In genomic region chr7:102913846-102914245, GRCh38 we compare ENCODE assay signal across 17 cellular contexts. TPM values are rescaled to one million over a fixed set of nuclear protein-coding genes. Genes with fewer than 3 reads are reported as not detected.
A peak's percentile ranks its signal among the peaks of the same experiment; 100 is the strongest.
DNase-seq lines count a peak whose midpoint lies in the region; ATAC-seq and TF ChIP-seq lines count a peak whose summit lies in the region.
"Had no signal": no experiment of that assay in that cellular context is flagged by ENCODE, and none has a peak within 500 bp of the region (broad histone marks: within the 10 kb centered on the region; RNA-seq: fewer than 3 reads in every experiment).

No MANE protein-coding gene starts in this region.

- H2AK5ac ChIP-seq in mesendoderm (ENCODE audit: low read length), result no peak overlapping the region

- no peak overlapping the region for H2BK15ac ChIP-seq in mesendoderm (replicated peaks; ENCODE audit: low read depth)

- DNase-seq in astrocyte of the spinal cord (ENCODE audit: low read depth, low spot score), result peak; percentile 48
- no peak for DNase-seq in left ventricle myocardium superior
- DNase-seq in retinal pigment epithelial cell (ENCODE audit: low read depth), result no peak
- no peak for DNase-seq in activated T-helper 1 cell treated with anti-CD3 and anti-CD28 coated beads, Interleukin-12 subunit alpha, Interleukin-12 subunit beta, Interleukin-2, Interleukin-4 antibody, amounts not matched to agents 30 ng/mL and 10 ng/mL and 1 ng/mL, durations not matched to agents 14 hours and 24 hours and 36 hours (ENCODE audit: low spot score)
- no peak for DNase-seq in nucleus accumbens (lab: John Stamatoyannopoulos, UW)
- no peak for DNase-seq in mesendoderm
- DNase-seq in central memory CD4-positive, alpha-beta T cell, result no peak
- DNase-seq: activated effector memory CD4-positive, alpha-beta T cell treated with Interleukin-2 at 50 U/mL for 16 hours; head of caudate nucleus; Karpas-422; NCI-H2171; stimulated activated naive CD8-positive, alpha-beta T cell treated with anti-CD3 and anti-CD28 coated beads, Interleukin-15, amount 100 ng/mL, for 72 hours; T-helper 1 cell had no signal

- peaks cover 33% of the 10 kb centered on the region for H3K4me1 ChIP-seq in ACC112 (ENCODE audit: control insufficient read depth, insufficient read depth, low read length, unreplicated experiment)
- H3K4me1 ChIP-seq in mesendoderm (ENCODE audit: control insufficient read depth, low read depth, low read length), result peaks cover 3% of the 10 kb centered on the region

- H3K4me2 ChIP-seq in mesendoderm (ENCODE audit: low read length), result no peak overlapping the region

- H3K79me1 ChIP-seq in mesendoderm (ENCODE audit: low read length), result no peaks in the 10 kb centered on the region

- no peak overlapping the region for H3K18ac ChIP-seq in mesendoderm (ENCODE audit: low read length)

- ATAC-seq in left ventricle myocardium superior, result peak; percentile 21
- ATAC-seq: stimulated activated naive CD8-positive, alpha-beta T cell treated with anti-CD3 and anti-CD28 coated beads, Interleukin-15, amount 100 ng/mL, for 72 hours had no signal

- H3K9ac ChIP-seq in mesendoderm (ENCODE audit: low read length), result no peak overlapping the region

- H3K56ac ChIP-seq in mesendoderm (ENCODE audit: low read length), result no peak overlapping the region

- no peak overlapping the region for H4K5ac ChIP-seq in mesendoderm (ENCODE audit: low read length)

- H2AFZ ChIP-seq in ACC112 (ENCODE audit: low read length, unreplicated experiment), result no peak overlapping the region

- H3K79me2 ChIP-seq in ACC112 (ENCODE audit: control insufficient read depth, insufficient read depth, low read length, unreplicated experiment), result peaks cover 2% of the 10 kb centered on the region
- H3K79me2 ChIP-seq in mesendoderm (ENCODE audit: control insufficient read depth, insufficient read depth, low read length), result no peaks in the 10 kb centered on the region

- H3K4me3 ChIP-seq in ACC112 (ENCODE audit: low read depth, low read length), result peak overlapping the region; percentile 83
- H3K4me3 ChIP-seq in astrocyte of the spinal cord (ENCODE audit: low read depth, low read length), result peak overlapping the region; percentile 72
- peak overlapping the region; percentile 50 for H3K4me3 ChIP-seq in retinal pigment epithelial cell (ENCODE audit: low read length)
- no peak overlapping the region for H3K4me3 ChIP-seq in mesendoderm (ENCODE audit: low read length)

- peaks cover 3% of the 10 kb centered on the region for H3K9me3 Mint-ChIP-seq in activated T-helper 1 cell treated with anti-CD3 and anti-CD28 coated beads, Interleukin-12 subunit alpha, Interleukin-12 subunit beta, Interleukin-2, Interleukin-4 antibody, amounts not matched to agents 30 ng/mL and 10 ng/mL and 1 ng/mL, durations not matched to agents 14 hours and 24 hours and 36 hours

- intact Hi-C loops in left ventricle myocardium superior (cut with micrococcal nuclease), result no loop called here
- intact Hi-C loops in activated T-helper 1 cell treated with anti-CD3 and anti-CD28 coated beads, Interleukin-12 subunit alpha, Interleukin-12 subunit beta, Interleukin-2, Interleukin-4 antibody, amounts not matched to agents 30 ng/mL and 10 ng/mL and 1 ng/mL, durations not matched to agents 14 hours and 24 hours and 36 hours (cut with micrococcal nuclease), result no loop called here

- no peaks in the 10 kb centered on the region for H3K36me3 Mint-ChIP-seq in activated T-helper 1 cell treated with anti-CD3 and anti-CD28 coated beads, Interleukin-12 subunit alpha, Interleukin-12 subunit beta, Interleukin-2, Interleukin-4 antibody, amounts not matched to agents 30 ng/mL and 10 ng/mL and 1 ng/mL, durations not matched to agents 14 hours and 24 hours and 36 hours (ENCODE audit: low read depth)

- H3K36me3 ChIP-seq in ACC112 (ENCODE audit: insufficient read depth, low read length), result no peaks in the 10 kb centered on the region
- no peaks in the 10 kb centered on the region for H3K36me3 ChIP-seq in mesendoderm (ENCODE audit: control insufficient read depth, insufficient read depth, low read length)

- H3K4ac ChIP-seq in mesendoderm (ENCODE audit: low read depth, low read length), result no peak overlapping the region

- H3K23ac ChIP-seq in mesendoderm (ENCODE audit: low read length), result no peak overlapping the region

- no peak overlapping the region for H2BK120ac ChIP-seq in mesendoderm (ENCODE audit: low read depth, low read length)

- WGBS in mesendoderm (ENCODE audit: extremely low coverage, insufficient coverage, low lambda C conversion rate), result no CpG with 5 or more reads among the region's 9 CpGs

- no peak overlapping the region for H4K8ac ChIP-seq in mesendoderm (ENCODE audit: low read depth, low read length)

- H3K4me3 Mint-ChIP-seq in activated T-helper 1 cell treated with anti-CD3 and anti-CD28 coated beads, Interleukin-12 subunit alpha, Interleukin-12 subunit beta, Interleukin-2, Interleukin-4 antibody, amounts not matched to agents 30 ng/mL and 10 ng/mL and 1 ng/mL, durations not matched to agents 14 hours and 24 hours and 36 hours, result no peak overlapping the region
- H3K4me3 Mint-ChIP-seq: dendritic cell treated with granulocyte-macrophage colony-stimulating factor and Interleukin-4, amounts not matched to agents 40 ng/mL and 50 ng/mL, for 4 days; stimulated activated naive CD8-positive, alpha-beta T cell treated with anti-CD3 and anti-CD28 coated beads, Interleukin-15, amount 100 ng/mL, for 72 hours had no signal

- H3K27ac ChIP-seq in ACC112 (ENCODE audit: low read depth, low read length) (peak overlapping the region; percentile 64), mesendoderm (ENCODE audit: low read depth, low read length) (no peak overlapping the region)
- H3K27ac ChIP-seq: epithelial cell of prostate, VCaP had no signal

- H2BK5ac ChIP-seq in mesendoderm (ENCODE audit: low read length), result no peak overlapping the region

- in situ Hi-C loops in astrocyte of the spinal cord (cut with HindIII; ENCODE audit: low sequenced_read_pairs), result no loop called here

- TF ChIP-seq CTCF in astrocyte of the spinal cord (IDR thresholded peaks at IDR 0.05; ENCODE audit: low read depth, low read length) (no peak), retinal pigment epithelial cell (conservative IDR thresholded peaks at IDR 0.05; ENCODE audit: low read depth, low read length) (no peak)

- no peaks in the 10 kb centered on the region for H3K27me3 ChIP-seq in ACC112 (ENCODE audit: insufficient read depth, low read length)
- no peaks in the 10 kb centered on the region for H3K27me3 ChIP-seq in mesendoderm (ENCODE audit: insufficient read depth, low read length, poor library complexity)

- no peak overlapping the region for H3K27ac Mint-ChIP-seq in activated T-helper 1 cell treated with anti-CD3 and anti-CD28 coated beads, Interleukin-12 subunit alpha, Interleukin-12 subunit beta, Interleukin-2, Interleukin-4 antibody, amounts not matched to agents 30 ng/mL and 10 ng/mL and 1 ng/mL, durations not matched to agents 14 hours and 24 hours and 36 hours
- H3K27ac Mint-ChIP-seq: dendritic cell treated with granulocyte-macrophage colony-stimulating factor and Interleukin-4, amounts not matched to agents 40 ng/mL and 50 ng/mL, for 4 days; stimulated activated naive CD8-positive, alpha-beta T cell treated with anti-CD3 and anti-CD28 coated beads, Interleukin-15, amount 100 ng/mL, for 72 hours had no signal

- H3K4me1 Mint-ChIP-seq in activated T-helper 1 cell treated with anti-CD3 and anti-CD28 coated beads, Interleukin-12 subunit alpha, Interleukin-12 subunit beta, Interleukin-2, Interleukin-4 antibody, amounts not matched to agents 30 ng/mL and 10 ng/mL and 1 ng/mL, durations not matched to agents 14 hours and 24 hours and 36 hours (ENCODE audit: low read depth), result no peaks in the 10 kb centered on the region

- no peaks in the 10 kb centered on the region for H3K27me3 Mint-ChIP-seq in activated T-helper 1 cell treated with anti-CD3 and anti-CD28 coated beads, Interleukin-12 subunit alpha, Interleukin-12 subunit beta, Interleukin-2, Interleukin-4 antibody, amounts not matched to agents 30 ng/mL and 10 ng/mL and 1 ng/mL, durations not matched to agents 14 hours and 24 hours and 36 hours (ENCODE audit: insufficient read depth)
- H3K27me3 Mint-ChIP-seq: dendritic cell treated with granulocyte-macrophage colony-stimulating factor and Interleukin-4, amounts not matched to agents 40 ng/mL and 50 ng/mL, for 4 days; stimulated activated naive CD8-positive, alpha-beta T cell treated with anti-CD3 and anti-CD28 coated beads, Interleukin-15, amount 100 ng/mL, for 72 hours had no signal

RNA-seq across cellular contexts. Expression of gene LRRC17, which starts 1.0 kb away (rescaled TPM):
- total RNA-seq in left ventricle myocardium superior, result 1.9 TPM
- 0.17 TPM in 1 of 2 replicates, not detected in the other for total RNA-seq in activated T-helper 1 cell treated with anti-CD3 and anti-CD28 coated beads, Interleukin-12 subunit alpha, Interleukin-12 subunit beta, Interleukin-2, Interleukin-4 antibody, amounts not matched to agents 30 ng/mL and 10 ng/mL and 1 ng/mL, durations not matched to agents 14 hours and 24 hours and 36 hours
- polyA plus RNA-seq in mesendoderm (2013, experiment 1 of 2), result 5.3 TPM
- 6.0 TPM for polyA plus RNA-seq in mesendoderm (2013, experiment 2 of 2)
